In genomic region chr6:5338177-5338960, GRCh38 we compare ENCODE assay signal across 13 cellular contexts.
DNase-seq lines count a peak whose midpoint lies in the region; ATAC-seq and TF ChIP-seq lines count a peak whose summit lies in the region.
"Had no signal": no experiment of that assay in that cellular context is flagged by ENCODE, and none has a peak within 500 bp of the region (broad histone marks: within the 10 kb centered on the region; RNA-seq: fewer than 3 reads in every experiment).

No MANE protein-coding gene starts in this region.

- 82% methylated on average over 10 of the region's 10 CpGs for WGBS in hepatocyte (ENCODE audit: low lambda C conversion rate, missing lambda C conversion rate)
- 70 to 76% methylated on average over 10 of the region's 10 CpGs for WGBS in esophagus squamous epithelium, 2 donors

- H3K36me3 ChIP-seq in hepatocyte (replicated peaks; ENCODE audit: insufficient read depth, low read depth) = no peaks in the 10 kb centered on the region
- H3K36me3 ChIP-seq in esophagus squamous epithelium = no peaks in the 10 kb centered on the region
- H3K36me3 ChIP-seq: BE2C had no signal

- no peak overlapping the region for H3K27ac ChIP-seq in hepatocyte
- no peak overlapping the region for H3K27ac ChIP-seq in esophagus squamous epithelium

- TF ChIP-seq CTCF in hepatocyte (IDR thresholded peaks at IDR 0.05; ENCODE audit: poor library complexity) (no peak), foreskin fibroblast (IDR thresholded peaks at IDR 0.05; ENCODE audit: low read depth, low read length) (no peak), esophagus squamous epithelium (IDR thresholded peaks at IDR 0.05) (no peak)

- H3K4me3 Mint-ChIP-seq in T-helper 17 cell = peak overlapping the region; percentile 83

- H3K27ac Mint-ChIP-seq in T-helper 17 cell = peak overlapping the region; percentile 32

- H3K27me3 ChIP-seq in hepatocyte (no peaks in the 10 kb centered on the region), esophagus squamous epithelium (no peaks in the 10 kb centered on the region)
- H3K27me3 ChIP-seq: BE2C had no signal

- no peaks in the 10 kb centered on the region for H4K20me1 ChIP-seq in hepatocyte (ENCODE audit: insufficient read depth, poor library complexity, severe bottlenecking)

- no peaks in the 10 kb centered on the region for H3K27me3 Mint-ChIP-seq in T-helper 17 cell

- peaks cover 4% of the 10 kb centered on the region for H3K9me2 ChIP-seq in hepatocyte (replicated peaks; ENCODE audit: insufficient read depth)

- H3K4me3 ChIP-seq in GM08714 (ENCODE audit: low read length) (peak overlapping the region; percentile 11; the same call in 1 of the 2 replicates), hepatocyte (no peak overlapping the region), foreskin fibroblast (ENCODE audit: low read depth in 1 of 2, low read length in 2 of 2) (no peak overlapping the region), esophagus squamous epithelium (no peak overlapping the region)
- H3K4me3 ChIP-seq: lung had no signal

- H3K4me2 ChIP-seq in hepatocyte = no peak overlapping the region

- no peak overlapping the region for H2AFZ ChIP-seq in hepatocyte

- peaks cover 6% of the 10 kb centered on the region for H3K4me1 ChIP-seq in hepatocyte (ENCODE audit: insufficient read depth)
- peaks cover 0 to 11% (median 2%) of the 10 kb centered on the region in 3 donors for H3K4me1 ChIP-seq in esophagus squamous epithelium
- H3K4me1 ChIP-seq: BE2C had no signal

- TF ChIP-seq POLR2A in esophagus squamous epithelium (IDR thresholded peaks at IDR 0.05) = no peak

- H3K36me3 Mint-ChIP-seq in T-helper 17 cell (ENCODE audit: low read depth) = no peaks in the 10 kb centered on the region

- H3K9me3 ChIP-seq in T-helper 17 cell (ENCODE audit: control insufficient read depth, low read length, poor library complexity, severe bottlenecking) = no peaks in the 10 kb centered on the region
- no peaks in the 10 kb centered on the region for H3K9me3 ChIP-seq in hepatocyte (ENCODE audit: low read depth)
- no peaks in the 10 kb centered on the region for H3K9me3 ChIP-seq in esophagus squamous epithelium
- H3K9me3 ChIP-seq: BE2C had no signal

- ATAC-seq in GM19025 (IDR thresholded peaks at IDR 0.05; ENCODE audit: low read depth, unreplicated experiment) = peak; percentile 43
- ATAC-seq in HG02763 (IDR thresholded peaks at IDR 0.05; ENCODE audit: unreplicated experiment) = peak; percentile 43
- ATAC-seq in T-helper 17 cell = no peak

- DNase-seq in T-helper 17 cell (no peak), hepatocyte (ENCODE audit: low spot score) (no peak), foreskin fibroblast (no peak), HCEC 1CT (no peak), esophagus squamous epithelium (lab: John Stamatoyannopoulos, UW) (no peak)
- DNase-seq: activated CD8-positive, alpha-beta memory T cell treated with anti-CD3 and anti-CD28 coated beads, Interleukin-2, amount 50 U/mL, for 48 hours; BE2C; NCI-H1694 treated with DMSO at 0.1 percent for 48 hours; SHP77 treated with DMSO at 0.1 percent for 48 hours had no signal

- peaks cover 17% of the 10 kb centered on the region for H3K79me2 ChIP-seq in hepatocyte

- intact Hi-C loops in esophagus squamous epithelium (cut with DNase I) = no loop called here

- peaks cover 26% of the 10 kb centered on the region for H3K4me1 Mint-ChIP-seq in T-helper 17 cell
